In genomic region chr9:121302341-121302740, GRCh38 we compare ENCODE assay signal across 1 cellular context.
TF ChIP-seq lines count a peak whose summit lies in the region.

No MANE protein-coding gene starts in this region.

TF ChIP-seq in HepG2, 621 proteins besides CTCF, POLR2A, EP300 and RAD21:
- TF ChIP-seq ATF1 (CRISPR knock-in tag; IDR thresholded peaks at IDR 0.05) (no peak), CHD2 (IDR thresholded peaks at IDR 0.05; ENCODE audit: low read depth, low read length) (no peak), AGO2 (optimal IDR thresholded peaks at IDR 0.05; ENCODE audit: low read depth, low read length) (peak; percentile 10), ZKSCAN8 (CRISPR knock-in tag; IDR thresholded peaks at IDR 0.05; ENCODE audit: borderline replicate concordance) (no peak)
- TF ChIP-seq, protein P1, sequence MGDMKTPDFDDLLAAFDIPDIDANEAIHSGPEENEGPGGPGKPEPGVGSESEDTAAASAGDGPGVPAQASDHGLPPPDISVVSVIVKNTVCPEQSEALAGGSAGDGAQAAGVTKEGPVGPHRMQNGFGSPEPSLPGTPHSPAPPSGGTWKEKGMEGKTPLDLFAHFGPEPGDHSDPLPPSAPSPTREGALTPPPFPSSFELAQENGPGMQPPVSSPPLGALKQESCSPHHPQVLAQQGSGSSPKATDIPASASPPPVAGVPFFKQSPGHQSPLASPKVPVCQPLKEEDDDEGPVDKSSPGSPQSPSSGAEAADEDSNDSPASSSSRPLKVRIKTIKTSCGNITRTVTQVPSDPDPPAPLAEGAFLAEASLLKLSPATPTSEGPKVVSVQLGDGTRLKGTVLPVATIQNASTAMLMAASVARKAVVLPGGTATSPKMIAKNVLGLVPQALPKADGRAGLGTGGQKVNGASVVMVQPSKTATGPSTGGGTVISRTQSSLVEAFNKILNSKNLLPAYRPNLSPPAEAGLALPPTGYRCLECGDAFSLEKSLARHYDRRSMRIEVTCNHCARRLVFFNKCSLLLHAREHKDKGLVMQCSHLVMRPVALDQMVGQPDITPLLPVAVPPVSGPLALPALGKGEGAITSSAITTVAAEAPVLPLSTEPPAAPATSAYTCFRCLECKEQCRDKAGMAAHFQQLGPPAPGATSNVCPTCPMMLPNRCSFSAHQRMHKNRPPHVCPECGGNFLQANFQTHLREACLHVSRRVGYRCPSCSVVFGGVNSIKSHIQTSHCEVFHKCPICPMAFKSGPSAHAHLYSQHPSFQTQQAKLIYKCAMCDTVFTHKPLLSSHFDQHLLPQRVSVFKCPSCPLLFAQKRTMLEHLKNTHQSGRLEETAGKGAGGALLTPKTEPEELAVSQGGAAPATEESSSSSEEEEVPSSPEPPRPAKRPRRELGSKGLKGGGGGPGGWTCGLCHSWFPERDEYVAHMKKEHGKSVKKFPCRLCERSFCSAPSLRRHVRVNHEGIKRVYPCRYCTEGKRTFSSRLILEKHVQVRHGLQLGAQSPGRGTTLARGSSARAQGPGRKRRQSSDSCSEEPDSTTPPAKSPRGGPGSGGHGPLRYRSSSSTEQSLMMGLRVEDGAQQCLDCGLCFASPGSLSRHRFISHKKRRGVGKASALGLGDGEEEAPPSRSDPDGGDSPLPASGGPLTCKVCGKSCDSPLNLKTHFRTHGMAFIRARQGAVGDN (CRISPR knock-in tag; IDR thresholded peaks at IDR 0.05), result peak; percentile 8; the same call in 1 of the 2 replicates
- TF ChIP-seq, protein P2, sequence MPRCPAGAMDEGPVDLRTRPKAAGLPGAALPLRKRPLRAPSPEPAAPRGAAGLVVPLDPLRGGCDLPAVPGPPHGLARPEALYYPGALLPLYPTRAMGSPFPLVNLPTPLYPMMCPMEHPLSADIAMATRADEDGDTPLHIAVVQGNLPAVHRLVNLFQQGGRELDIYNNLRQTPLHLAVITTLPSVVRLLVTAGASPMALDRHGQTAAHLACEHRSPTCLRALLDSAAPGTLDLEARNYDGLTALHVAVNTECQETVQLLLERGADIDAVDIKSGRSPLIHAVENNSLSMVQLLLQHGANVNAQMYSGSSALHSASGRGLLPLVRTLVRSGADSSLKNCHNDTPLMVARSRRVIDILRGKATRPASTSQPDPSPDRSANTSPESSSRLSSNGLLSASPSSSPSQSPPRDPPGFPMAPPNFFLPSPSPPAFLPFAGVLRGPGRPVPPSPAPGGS (CRISPR knock-in tag; IDR thresholded peaks at IDR 0.05), result 0 out of 2 replicates have a peak, but pooled peaks have one; percentile 47
